33 cellular contexts compared by ENCODE assay signal in the genomic region with DNA sequence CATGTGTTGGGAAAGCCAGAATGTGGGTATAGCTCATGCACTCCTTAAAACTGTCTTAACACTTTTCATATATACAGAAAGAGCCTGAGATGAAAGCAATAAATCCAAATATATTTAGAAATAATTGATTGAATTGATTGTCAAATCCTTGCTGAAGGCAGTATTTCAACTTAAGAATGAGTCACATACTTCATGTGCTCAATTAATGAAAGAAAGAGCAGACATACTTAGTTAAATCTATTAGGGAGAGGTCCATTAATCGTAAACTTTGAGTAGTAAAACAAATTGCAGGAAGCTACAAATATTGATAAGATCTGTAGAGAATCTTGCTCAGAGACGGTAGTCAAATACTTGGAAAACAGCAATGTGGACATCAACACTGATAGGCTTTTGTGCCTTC.
DNase-seq lines count a peak whose midpoint lies in the region; ATAC-seq and TF ChIP-seq lines count a peak whose summit lies in the region.
"Had no signal": no experiment of that assay in that cellular context is flagged by ENCODE, and none has a peak within 500 bp of the region (broad histone marks: within the 10 kb centered on the region; RNA-seq: fewer than 3 reads in every experiment).

No MANE protein-coding gene starts in this region.

- no peak overlapping the region for H3K4me3 Mint-ChIP-seq in CD4-positive, alpha-beta memory T cell
- H3K4me3 Mint-ChIP-seq in activated CD8-positive, alpha-beta memory T cell treated with anti-CD3 and anti-CD28 coated beads, Interleukin-2, amount 10 ng/mL, durations not matched to agents 7 days and 5 days, result no peak overlapping the region
- H3K4me3 Mint-ChIP-seq: B cell; CD14-positive monocyte; CD4-positive, alpha-beta T cell; CD4-positive, CD25-positive, alpha-beta regulatory T cell; CD8-positive, alpha-beta memory T cell; CD8-positive, alpha-beta T cell had no signal

- H3K4me2 ChIP-seq in SK-N-SH, result no peak overlapping the region
- peak overlapping the region; percentile 32 for H3K4me2 ChIP-seq in Loucy (ENCODE audit: low read depth, low read length, poor library complexity, severe bottlenecking)
- H3K4me2 ChIP-seq: A549; BLaER1; BLaER1 treated with 17β-estradiol and CSF1 and Interleukin-3, amounts not matched to agents 10 nM and 100 nM had no signal

- H3K9me3 Mint-ChIP-seq in CD4-positive, alpha-beta memory T cell, result no peaks in the 10 kb centered on the region
- no peaks in the 10 kb centered on the region for H3K9me3 Mint-ChIP-seq in activated CD8-positive, alpha-beta memory T cell treated with anti-CD3 and anti-CD28 coated beads, Interleukin-2, amount 10 ng/mL, durations not matched to agents 7 days and 5 days (ENCODE audit: low read depth)
- H3K9me3 Mint-ChIP-seq: CD14-positive monocyte; CD4-positive, alpha-beta T cell; CD4-positive, CD25-positive, alpha-beta regulatory T cell; CD8-positive, alpha-beta memory T cell; CD8-positive, alpha-beta T cell had no signal

- intact Hi-C loops in CD4-positive, alpha-beta memory T cell (cut with micrococcal nuclease), result loop anchor here (10.0 kb wide), 1 partner anchor 308 kb away; no protein-coding TSS in a partner anchor

- H3K27ac ChIP-seq in SK-N-SH (ENCODE audit: low read depth in 2 of 2, low read length in 1 of 2), result no peak overlapping the region; a peak in 1 of 4 replicates
- no peak overlapping the region for H3K27ac ChIP-seq in CD4-positive, alpha-beta memory T cell (ENCODE audit: low read depth, low read length)
- H3K27ac ChIP-seq: 22Rv1; A549; BLaER1; BLaER1 treated with 17β-estradiol and CSF1 and Interleukin-3, amounts not matched to agents 10 nM and 100 nM; C4-2B had no signal

- no peak for TF ChIP-seq EP300 in SK-N-SH (IDR thresholded peaks at IDR 0.05; ENCODE audit: borderline replicate concordance in 1 of 2, low read depth in 1 of 2, low read length in 1 of 2)

- H2AFZ ChIP-seq in SK-N-SH (ENCODE audit: low read depth) (no peak overlapping the region), Loucy (ENCODE audit: low read length) (no peak overlapping the region)

- TF ChIP-seq CTCF in SK-N-SH (IDR thresholded peaks at IDR 0.05) (no peak), BE2C (IDR thresholded peaks at IDR 0.05; ENCODE audit: low read depth, low read length) (no peak), Loucy (conservative IDR thresholded peaks at IDR 0.05; ENCODE audit: low read length) (no peak)

- no peak for DNase-seq in SK-N-SH
- no peak for DNase-seq in BE2C
- DNase-seq in NCI-H69 (lab: John Stamatoyannopoulos, UW), result peak; percentile 48
- no peak for DNase-seq in CD4-positive, alpha-beta memory T cell
- no peak for DNase-seq in central memory CD4-positive, alpha-beta T cell
- no peak for DNase-seq in activated CD8-positive, alpha-beta memory T cell treated with anti-CD3 and anti-CD28 coated beads, Interleukin-2, amount 10 ng/mL, durations not matched to agents 7 days and 5 days
- DNase-seq: 8988T; ACHN; AML-193; C1 segment of cervical spinal cord; Caco-2; Calu3; CD4-positive, alpha-beta T cell; CD4-positive, CD25-positive, alpha-beta regulatory T cell; CD8-positive, alpha-beta memory T cell; CD8-positive, alpha-beta T cell; COR-L47; DMS 273 treated with DMSO at 0.1 percent for 48 hours; DMS153; DMS53; DMS79; DMS79 treated with DMSO at 0.1 percent for 48 hours; DND-41; EL had no signal

- H3K9ac ChIP-seq in SK-N-SH (no peak overlapping the region), Loucy (ENCODE audit: low read depth, low read length, poor library complexity, severe bottlenecking) (no peak overlapping the region)
- H3K9ac ChIP-seq: BLaER1; BLaER1 treated with 17β-estradiol and CSF1 and Interleukin-3, amounts not matched to agents 10 nM and 100 nM had no signal

- H3K4me1 ChIP-seq in SK-N-SH (ENCODE audit: control insufficient read depth in 1 of 2, insufficient read depth in 2 of 2, low read depth in 1 of 2, low read length in 1 of 2) (no peaks in the 10 kb centered on the region; a peak in 1 of 4 replicates), BE2C (peaks cover 17% of the 10 kb centered on the region), Loucy (ENCODE audit: insufficient read depth, low read length, poor library complexity, severe bottlenecking) (peaks cover 32% of the 10 kb centered on the region)
- H3K4me1 ChIP-seq in CD4-positive, alpha-beta memory T cell (ENCODE audit: insufficient read depth, low read length), result no peaks in the 10 kb centered on the region
- H3K4me1 ChIP-seq: Caco-2 had no signal

- H3K9me3 ChIP-seq in SK-N-SH (no peaks in the 10 kb centered on the region), BE2C (no peaks in the 10 kb centered on the region), Loucy (ENCODE audit: insufficient read depth, low read depth, low read length) (no peaks in the 10 kb centered on the region)
- H3K9me3 ChIP-seq in CD4-positive, alpha-beta memory T cell (ENCODE audit: control insufficient read depth in 1 of 2, low read length in 2 of 2), result no peaks in the 10 kb centered on the region
- H3K9me3 ChIP-seq: A549; BLaER1; BLaER1 treated with 17β-estradiol and CSF1 and Interleukin-3, amounts not matched to agents 10 nM and 100 nM; Caco-2 had no signal

- no peak overlapping the region for H3K4me3 ChIP-seq in SK-N-SH (ENCODE audit: low read depth in 2 of 2, low read length in 1 of 2)
- H3K4me3 ChIP-seq in BE2C (ENCODE audit: low read depth, low read length), result 0 out of 2 replicates have a peak overlapping the region, but pooled peaks have one; percentile 3
- no peak overlapping the region for H3K4me3 ChIP-seq in Loucy (ENCODE audit: low read length, poor library complexity, severe bottlenecking)
- no peak overlapping the region for H3K4me3 ChIP-seq in CD4-positive, alpha-beta memory T cell (ENCODE audit: low read length in 2 of 2)
- H3K4me3 ChIP-seq: A549; BLaER1; BLaER1 treated with 17β-estradiol and CSF1 and Interleukin-3, amounts not matched to agents 10 nM and 100 nM had no signal

- H3K36me3 Mint-ChIP-seq in CD4-positive, alpha-beta memory T cell, result no peaks in the 10 kb centered on the region
- H3K36me3 Mint-ChIP-seq in activated CD8-positive, alpha-beta memory T cell treated with anti-CD3 and anti-CD28 coated beads, Interleukin-2, amount 10 ng/mL, durations not matched to agents 7 days and 5 days, result no peaks in the 10 kb centered on the region
- H3K36me3 Mint-ChIP-seq: CD14-positive monocyte; CD4-positive, CD25-positive, alpha-beta regulatory T cell; CD8-positive, alpha-beta memory T cell; CD8-positive, alpha-beta T cell had no signal

- H3K4me1 Mint-ChIP-seq in CD4-positive, alpha-beta memory T cell, result peaks cover 0 to 2% (median 0%) of the 10 kb centered on the region in 4 donors
- no peaks in the 10 kb centered on the region for H3K4me1 Mint-ChIP-seq in activated CD8-positive, alpha-beta memory T cell treated with anti-CD3 and anti-CD28 coated beads, Interleukin-2, amount 10 ng/mL, durations not matched to agents 7 days and 5 days
- H3K4me1 Mint-ChIP-seq: CD4-positive, CD25-positive, alpha-beta regulatory T cell; CD8-positive, alpha-beta memory T cell had no signal

- WGBS in SK-N-SH (ENCODE audit: low lambda C conversion rate), result 32% methylated on average over 2 of the region's 2 CpGs

- H3K79me2 ChIP-seq in SK-N-SH (ENCODE audit: insufficient read depth), result no peaks in the 10 kb centered on the region
- no peaks in the 10 kb centered on the region for H3K79me2 ChIP-seq in Loucy (ENCODE audit: insufficient read depth, low read length)

- H4K20me1 ChIP-seq in SK-N-SH (ENCODE audit: insufficient read depth) (no peaks in the 10 kb centered on the region), Loucy (ENCODE audit: insufficient read depth, low read length, poor library complexity, severe bottlenecking) (no peaks in the 10 kb centered on the region)
- H4K20me1 ChIP-seq: BLaER1; BLaER1 treated with 17β-estradiol and CSF1 and Interleukin-3, amounts not matched to agents 10 nM and 100 nM had no signal

- peaks cover 0 to 2% of the 10 kb centered on the region in 2 donors for H3K27me3 Mint-ChIP-seq in CD4-positive, alpha-beta memory T cell
- H3K27me3 Mint-ChIP-seq in activated CD8-positive, alpha-beta memory T cell treated with anti-CD3 and anti-CD28 coated beads, Interleukin-2, amount 10 ng/mL, durations not matched to agents 7 days and 5 days, result no peaks in the 10 kb centered on the region
- H3K27me3 Mint-ChIP-seq: B cell; CD4-positive, alpha-beta T cell; CD4-positive, CD25-positive, alpha-beta regulatory T cell had no signal

- peak; percentile 24; the same call in 2 of the 3 replicates for ATAC-seq in SK-N-SH treated with all-trans-retinoic acid at 6 μM for 48 hours
- ATAC-seq in activated CD8-positive, alpha-beta memory T cell treated with anti-CD3 and anti-CD28 coated beads, Interleukin-2, amount 10 ng/mL, durations not matched to agents 7 days and 5 days, result no peak
- ATAC-seq: A549; CD8-positive, alpha-beta T cell had no signal

- no peak for TF ChIP-seq RAD21 in SK-N-SH (IDR thresholded peaks at IDR 0.05; ENCODE audit: low read length)

- H3F3A ChIP-seq in SK-N-SH (replicated peaks; ENCODE audit: insufficient read depth), result peaks cover 2% of the 10 kb centered on the region
- H3F3A ChIP-seq in Loucy (ENCODE audit: low read depth), result no peaks in the 10 kb centered on the region

- H3K36me3 ChIP-seq in SK-N-SH (replicated peaks in 1 of 2; ENCODE audit: control insufficient read depth in 1 of 2, insufficient read depth in 2 of 2, low read length in 1 of 2) (peaks cover 0 to 18% of the 10 kb centered on the region in 2 experiments), BE2C (no peaks in the 10 kb centered on the region), Loucy (ENCODE audit: insufficient read depth, low read length) (no peaks in the 10 kb centered on the region)
- no peaks in the 10 kb centered on the region for H3K36me3 ChIP-seq in CD4-positive, alpha-beta memory T cell (ENCODE audit: insufficient read depth, low read length)
- H3K36me3 ChIP-seq: BLaER1; BLaER1 treated with 17β-estradiol and CSF1 and Interleukin-3, amounts not matched to agents 10 nM and 100 nM had no signal

- POLR2A ChIA-PET in SK-N-SH (lab: Yijun Ruan, JAX), result no interaction called here
- POLR2A ChIA-PET in CD4-positive, alpha-beta memory T cell (lab: Charles Lee; ENCODE audit: partially characterized antibody), result no interaction called here

- CTCF ChIA-PET in SK-N-SH (lab: Yijun Ruan, JAX), result interaction anchor here (0.6 kb wide), 1 partner anchor 31 kb away, joined by 3 read pairs; no protein-coding TSS in a partner anchor
- CTCF ChIA-PET in CD4-positive, alpha-beta memory T cell (lab: Charles Lee; ENCODE audit: partially characterized antibody), result interaction anchor here (1.1 kb wide), 1 partner anchor 307 kb away, joined by 3 read pairs; no protein-coding TSS in a partner anchor
- CTCF ChIA-PET in activated CD8-positive, alpha-beta memory T cell treated with anti-CD3 and anti-CD28 coated beads, Interleukin-2, amount 10 ng/mL, durations not matched to agents 7 days and 5 days (lab: Charles Lee), result no interaction called here

- H3K27me3 ChIP-seq in SK-N-SH (ENCODE audit: insufficient read depth) (no peaks in the 10 kb centered on the region), BE2C (no peaks in the 10 kb centered on the region), Loucy (ENCODE audit: insufficient read depth, low read length, poor library complexity, severe bottlenecking) (no peaks in the 10 kb centered on the region)
- no peaks in the 10 kb centered on the region for H3K27me3 ChIP-seq in CD4-positive, alpha-beta memory T cell (ENCODE audit: insufficient read depth, low read length)
- H3K27me3 ChIP-seq: BLaER1; BLaER1 treated with 17β-estradiol and CSF1 and Interleukin-3, amounts not matched to agents 10 nM and 100 nM had no signal

- H3K27ac Mint-ChIP-seq in CD4-positive, alpha-beta memory T cell, result no peak overlapping the region
- H3K27ac Mint-ChIP-seq in activated CD8-positive, alpha-beta memory T cell treated with anti-CD3 and anti-CD28 coated beads, Interleukin-2, amount 10 ng/mL, durations not matched to agents 7 days and 5 days, result no peak overlapping the region
- H3K27ac Mint-ChIP-seq: B cell; CD14-positive monocyte; CD4-positive, alpha-beta T cell; CD4-positive, CD25-positive, alpha-beta regulatory T cell; CD8-positive, alpha-beta memory T cell; CD8-positive, alpha-beta T cell had no signal

- H3K9me2 ChIP-seq in SK-N-SH (no peaks in the 10 kb centered on the region; the same call in 1 of the 2 replicates), Loucy (replicated peaks; ENCODE audit: low read depth, low read length) (no peaks in the 10 kb centered on the region)
